In the genomic region with DNA sequence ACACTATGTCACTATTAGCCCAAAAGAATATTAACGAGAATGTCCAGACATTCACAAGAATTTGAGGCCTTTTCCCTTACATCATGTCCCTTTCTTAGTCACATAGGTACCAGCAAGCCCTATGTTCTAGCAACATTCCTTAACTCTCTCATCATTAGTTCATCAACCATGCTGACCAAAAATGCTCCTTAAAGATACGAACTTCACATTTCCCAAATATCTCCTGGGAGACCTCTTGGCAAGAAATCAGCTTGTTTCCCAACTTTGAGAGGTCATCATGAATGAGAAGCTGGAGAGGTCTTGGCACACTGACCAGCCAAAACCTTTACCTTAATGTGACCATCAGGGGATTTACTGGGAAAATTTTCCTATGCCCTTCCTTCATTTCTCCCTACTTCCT, we compare ENCODE assay signal across 14 cellular contexts. TPM values are rescaled to one million over a fixed set of nuclear protein-coding genes. Genes with fewer than 3 reads are reported as not detected.
DNase-seq lines count a peak whose midpoint lies in the region; TF ChIP-seq lines count a peak whose summit lies in the region.
"Had no signal": no experiment of that assay in that cellular context is flagged by ENCODE, and none has a peak within 500 bp of the region (broad histone marks: within the 10 kb centered on the region; RNA-seq: fewer than 3 reads in every experiment).

No MANE protein-coding gene starts in this region.

- H3K79me2 ChIP-seq in OCI-LY7 (ENCODE audit: insufficient read depth, low read depth, low read length) = no peaks in the 10 kb centered on the region

- POLR2A ChIA-PET in OCI-LY7 (lab: Charles Lee) = interaction anchor here (1.2 kb wide), 1 partner anchor 13 kb away, joined by 3 read pairs; no protein-coding TSS in a partner anchor

- intact Hi-C loops in OCI-LY7 (cut with micrococcal nuclease; ENCODE audit: unreplicated experiment) = no loop called here

- CTCF ChIA-PET in OCI-LY7 (lab: Charles Lee; ENCODE audit: unreplicated experiment) = no interaction called here

- no peak overlapping the region for H3K4me3 ChIP-seq in OCI-LY7 (ENCODE audit: low read depth, low read length, poor library complexity, severe bottlenecking)
- H3K4me3 ChIP-seq in fibroblast of the aortic adventitia (ENCODE audit: low read depth, low read length) = no peak overlapping the region
- no peak overlapping the region for H3K4me3 ChIP-seq in skeletal muscle cell (ENCODE audit: low read depth, low read length)

- H3K36me3 ChIP-seq in OCI-LY7 (ENCODE audit: insufficient read depth, low read length) = no peaks in the 10 kb centered on the region

- H3K9me3 ChIP-seq in OCI-LY7 (ENCODE audit: low read length) = no peaks in the 10 kb centered on the region

- TSS peak; percentile 36 for BruUV-seq in OCI-LY7 (replicated peaks; lab: Mats Ljungman, UMichigan)

- H3K9me2 ChIP-seq in OCI-LY7 (ENCODE audit: insufficient read depth, low read length) = no peaks in the 10 kb centered on the region

- peaks cover 10% of the 10 kb centered on the region for H3K4me1 ChIP-seq in OCI-LY7 (ENCODE audit: insufficient read depth, low read length, poor library complexity, severe bottlenecking)

- DNase-seq in ELR (ENCODE audit: low read depth) (peak; percentile 65), OCI-LY7 (ENCODE audit: low spot score) (no peak), fibroblast of the aortic adventitia (ENCODE audit: low read depth) (peak; percentile 78), skeletal muscle cell (ENCODE audit: low read depth) (peak; percentile 31), NCI-H1048 (lab: John Stamatoyannopoulos, UW) (no peak), GF-D8 (lab: John Stamatoyannopoulos, UW) (no peak)
- no peak for DNase-seq in stimulated activated naive CD4-positive, alpha-beta T cell treated with Interleukin-2 at 50 U/mL for 16 hours (lab: John Stamatoyannopoulos, UW)
- DNase-seq: DMS79, NCI-H1930, NCI-H510A treated with DMSO at 0.1 percent for 48 hours, SHP77 treated with DMSO at 0.1 percent for 48 hours had no signal

- no peak overlapping the region for H2AFZ ChIP-seq in OCI-LY7 (ENCODE audit: low read length)

- no peak overlapping the region for H3K4me2 ChIP-seq in OCI-LY7 (ENCODE audit: low read length)

- H4K20me1 ChIP-seq in OCI-LY7 (ENCODE audit: insufficient read depth, low read length) = no peaks in the 10 kb centered on the region

- TF ChIP-seq CTCF in OCI-LY7 (conservative IDR thresholded peaks at IDR 0.05; ENCODE audit: low read length) = no peak
- TF ChIP-seq CTCF in fibroblast of the aortic adventitia (IDR thresholded peaks at IDR 0.05; ENCODE audit: insufficient read depth, low read length) = no peak

- no peak overlapping the region for H3K27ac ChIP-seq in OCI-LY7 (ENCODE audit: low read depth, low read length, poor library complexity, severe bottlenecking)

RNA-seq across cellular contexts. Expression of gene SALL2, which starts 4.6 kb away (rescaled TPM):
- total RNA-seq in OCI-LY7 (2014; rRNA removed; shearing (Covaris generic)) = 7.9 and 8.2 TPM in 2 replicates
- total RNA-seq in OCI-LY7 (2022) (12.9 and 15.9 TPM in 2 replicates), fibroblast of the aortic adventitia (ENCODE audit: low replicate concordance) (5.3 and 9.0 TPM in 2 replicates)

RNA-seq across cellular contexts. Expression of gene METTL3, which starts 10.4 kb away (rescaled TPM):
- total RNA-seq in OCI-LY7 (2014; rRNA removed; shearing (Covaris generic)) = 118 and 145 TPM in 2 replicates
- total RNA-seq in OCI-LY7 (2022) = 101 and 105 TPM in 2 replicates
- total RNA-seq in fibroblast of the aortic adventitia (ENCODE audit: low replicate concordance) = 27.7 and 36.2 TPM in 2 replicates

RNA-seq across cellular contexts. Expression of gene TOX4, which starts 44.5 kb away (rescaled TPM):
- total RNA-seq in OCI-LY7 (2014; rRNA removed; shearing (Covaris generic)) = 17.6 and 26.1 TPM in 2 replicates
- 56.2 and 65.4 TPM in 2 replicates for total RNA-seq in OCI-LY7 (2022)
- 21.1 and 37.2 TPM in 2 replicates for total RNA-seq in fibroblast of the aortic adventitia (ENCODE audit: low replicate concordance)

RNA-seq across cellular contexts. Expression of gene RAB2B, which starts 44.8 kb away (rescaled TPM):
- total RNA-seq in OCI-LY7 (2014; rRNA removed; shearing (Covaris generic)) = 14.4 and 14.5 TPM in 2 replicates
- 18.7 and 24.2 TPM in 2 replicates for total RNA-seq in OCI-LY7 (2022)
- total RNA-seq in fibroblast of the aortic adventitia (ENCODE audit: low replicate concordance) = 7.8 and 28.1 TPM in 2 replicates

RNA-seq across cellular contexts. Expression of gene OR10G3, which starts 58.4 kb away (rescaled TPM):
- total RNA-seq in OCI-LY7 (2014; rRNA removed; shearing (Covaris generic)) = not detected in 2 replicates
- total RNA-seq in OCI-LY7 (2022) (not detected in 2 replicates), fibroblast of the aortic adventitia (ENCODE audit: low replicate concordance) (not detected in 2 replicates)
- total RNA-seq: activated T-helper 2 cell treated with anti-CD3 and anti-CD28 coated beads, Interferon-gamma antibody, Interleukin-2, Interleukin-4, amounts not matched to agents 10 μg/mL and 5 μg/mL and 100 μg/mL, durations not matched to agents 14 hours and 24 hours and 36 hours; chondrocyte; liver had no signal

Comparison
In these comparisons a context has a peak if more than half of its experiments do, and no peak if none do; other contexts are left out.
1. DNase-seq: peak in ELR (single experiment), fibroblast of the aortic adventitia (single experiment) and skeletal muscle cell (single experiment); none in OCI-LY7 (single experiment), NCI-H1048 (single experiment), GF-D8 (single experiment) and stimulated activated naive CD4-positive, alpha-beta T cell treated with Interleukin-2 at 50 U/mL for 16 hours (single experiment).